Comparison of ENCODE assay signal across 22 cellular contexts in genomic region chr7:22400933-22401553, GRCh38. TPM values are rescaled to one million over a fixed set of nuclear protein-coding genes. Genes with fewer than 3 reads are reported as not detected.
DNase-seq lines count a peak whose midpoint lies in the region; ATAC-seq, FAIRE-seq and TF ChIP-seq lines count a peak whose summit lies in the region.
"Had no signal": no experiment of that assay in that cellular context is flagged by ENCODE, and none has a peak within 500 bp of the region (broad histone marks: within the 10 kb centered on the region; RNA-seq: fewer than 3 reads in every experiment).

No MANE protein-coding gene starts in this region.

- TF ChIP-seq POLR2A in erythroblast (IDR thresholded peaks at IDR 0.05; ENCODE audit: low read length): no peak

- H3K9me3 ChIP-seq in DND-41 (ENCODE audit: insufficient read depth, low read length, severe bottlenecking): no peaks in the 10 kb centered on the region
- no peaks in the 10 kb centered on the region for H3K9me3 ChIP-seq in astrocyte (ENCODE audit: insufficient read depth, low read depth, low read length)
- no peaks in the 10 kb centered on the region for H3K9me3 ChIP-seq in fibroblast of lung (ENCODE audit: control insufficient read depth, insufficient read depth, low read depth, low read length)
- H3K9me3 ChIP-seq in naive thymus-derived CD4-positive, alpha-beta T cell (ENCODE audit: control insufficient read depth in 2 of 3, low read length in 3 of 3): no peaks in the 10 kb centered on the region

- peaks cover 7% of the 10 kb centered on the region for H3K27me3 Mint-ChIP-seq in astrocyte (ENCODE audit: low read depth, unreplicated experiment)
- H3K27me3 Mint-ChIP-seq in naive thymus-derived CD4-positive, alpha-beta T cell: peaks cover 0 to 4% (median 0%) of the 10 kb centered on the region in 5 donors
- H3K27me3 Mint-ChIP-seq: CD4-positive, alpha-beta T cell had no signal

- H3K27me3 ChIP-seq in DND-41 (ENCODE audit: insufficient read depth, low read length, poor library complexity) (no peaks in the 10 kb centered on the region), astrocyte (ENCODE audit: insufficient read depth, low read length) (no peaks in the 10 kb centered on the region), fibroblast of lung (ENCODE audit: control insufficient read depth, insufficient read depth, low read length) (no peaks in the 10 kb centered on the region)
- no peaks in the 10 kb centered on the region for H3K27me3 ChIP-seq in naive thymus-derived CD4-positive, alpha-beta T cell (ENCODE audit: control insufficient read depth in 2 of 2, insufficient read depth in 2 of 2, low read length in 2 of 2)
- H3K27me3 ChIP-seq: BLaER1 had no signal

- POLR2A ChIA-PET in naive thymus-derived CD4-positive, alpha-beta T cell (lab: Charles Lee): no interaction called here

- H3K9ac ChIP-seq in DND-41 (ENCODE audit: low read depth, low read length) (no peak overlapping the region), astrocyte (ENCODE audit: low read length) (no peak overlapping the region), fibroblast of lung (ENCODE audit: insufficient read depth, low read length) (no peak overlapping the region)
- H3K9ac ChIP-seq: BLaER1 had no signal

- no peaks in the 10 kb centered on the region for H3K36me3 Mint-ChIP-seq in astrocyte (ENCODE audit: low read depth, unreplicated experiment)
- peaks cover 0 to 2% (median 0%) of the 10 kb centered on the region in 5 donors for H3K36me3 Mint-ChIP-seq in naive thymus-derived CD4-positive, alpha-beta T cell

- DNase-seq in DND-41 (no peak), NCI-H446 treated with DMSO at 0.1 percent for 48 hours (lab: John Stamatoyannopoulos, UW) (peak; percentile 51), astrocyte (ENCODE audit: low read depth) (peak; percentile 22), fibroblast of lung (ENCODE audit: low read depth in 2 of 2) (peak; percentile 26 to 37), NCI-H82 (lab: John Stamatoyannopoulos, UW) (no peak), erythroblast (lab: John Stamatoyannopoulos, UW) (no peak)
- no peak for DNase-seq in naive thymus-derived CD4-positive, alpha-beta T cell
- DNase-seq: CD4-positive, alpha-beta T cell; COR-L47; GF-D8; Kasumi-1; NCI-H1105; NCI-H1436 treated with DMSO at 0.1 percent for 48 hours; NCI-H187 treated with DMSO at 0.1 percent for 48 hours; NCI-H345; NCI-H524 treated with DMSO at 0.1 percent for 48 hours; NCI-H774; NK-92 treated with Interleukin-12 subunit alpha and Interleukin-12 subunit beta, amount 100 ng/mL, for 24 hours; SHP77 had no signal

- H3K36me3 ChIP-seq in DND-41 (ENCODE audit: insufficient read depth, low read length): no peaks in the 10 kb centered on the region
- H3K36me3 ChIP-seq in astrocyte (ENCODE audit: insufficient read depth, low read length): no peaks in the 10 kb centered on the region
- no peaks in the 10 kb centered on the region for H3K36me3 ChIP-seq in fibroblast of lung (ENCODE audit: control insufficient read depth, insufficient read depth, low read length)
- H3K36me3 ChIP-seq in naive thymus-derived CD4-positive, alpha-beta T cell (ENCODE audit: control insufficient read depth in 2 of 3, insufficient read depth in 3 of 3, low read length in 3 of 3): no peaks in the 10 kb centered on the region
- H3K36me3 ChIP-seq: BLaER1 had no signal

- H2AFZ ChIP-seq in DND-41 (ENCODE audit: low read depth, low read length) (no peak overlapping the region), astrocyte (ENCODE audit: low read depth, low read length) (no peak overlapping the region), fibroblast of lung (ENCODE audit: low read length) (no peak overlapping the region)

- no peak overlapping the region for H3K4me3 Mint-ChIP-seq in astrocyte (ENCODE audit: unreplicated experiment)
- no peak overlapping the region for H3K4me3 Mint-ChIP-seq in naive thymus-derived CD4-positive, alpha-beta T cell
- H3K4me3 Mint-ChIP-seq: CD4-positive, alpha-beta T cell had no signal

- H3K4me2 ChIP-seq in DND-41 (ENCODE audit: insufficient read depth, low read length) (no peak overlapping the region), astrocyte (ENCODE audit: low read length) (no peak overlapping the region), fibroblast of lung (ENCODE audit: extremely low read depth, insufficient read depth, low read length) (no peak overlapping the region)

- H4K20me1 ChIP-seq in DND-41 (ENCODE audit: insufficient read depth, low read length): no peaks in the 10 kb centered on the region
- no peaks in the 10 kb centered on the region for H4K20me1 ChIP-seq in astrocyte (ENCODE audit: insufficient read depth, low read length)
- H4K20me1 ChIP-seq in fibroblast of lung (ENCODE audit: control insufficient read depth, extremely low read depth, insufficient read depth, low read length): no peaks in the 10 kb centered on the region
- H4K20me1 ChIP-seq: BLaER1 had no signal

- no peak overlapping the region for H3K27ac Mint-ChIP-seq in astrocyte (ENCODE audit: unreplicated experiment)
- H3K27ac Mint-ChIP-seq in naive thymus-derived CD4-positive, alpha-beta T cell: no peak overlapping the region
- H3K27ac Mint-ChIP-seq: CD4-positive, alpha-beta T cell had no signal

- CTCF ChIA-PET in naive thymus-derived CD4-positive, alpha-beta T cell (lab: Charles Lee): no interaction called here

- H3K79me2 ChIP-seq in DND-41 (ENCODE audit: insufficient read depth, low read length) (no peaks in the 10 kb centered on the region), astrocyte (ENCODE audit: insufficient read depth, low read length) (no peaks in the 10 kb centered on the region), fibroblast of lung (ENCODE audit: control insufficient read depth, insufficient read depth, low read length) (no peaks in the 10 kb centered on the region)

- H3K4me1 ChIP-seq in DND-41 (ENCODE audit: insufficient read depth, low read length) (peaks cover 31% of the 10 kb centered on the region), astrocyte (ENCODE audit: insufficient read depth, low read length) (no peaks in the 10 kb centered on the region), fibroblast of lung (ENCODE audit: control insufficient read depth, extremely low read depth, insufficient read depth, low read length) (no peaks in the 10 kb centered on the region)
- H3K4me1 ChIP-seq in naive thymus-derived CD4-positive, alpha-beta T cell (ENCODE audit: control insufficient read depth in 2 of 2, insufficient read depth in 2 of 2, low read length in 2 of 2): peaks cover 0 to 5% of the 10 kb centered on the region in 2 donors

- H3K4me3 ChIP-seq in DND-41 (ENCODE audit: low read depth in 1 of 2, low read length in 2 of 2) (no peak overlapping the region), astrocyte (ENCODE audit: insufficient read depth, low read depth, low read length) (no peak overlapping the region), fibroblast of lung (replicated peaks in 1 of 4; ENCODE audit: control extremely low read depth in 1 of 4, insufficient read depth in 1 of 4, low read depth in 3 of 4, low read length in 4 of 4) (no peak overlapping the region)
- no peak overlapping the region for H3K4me3 ChIP-seq in naive thymus-derived CD4-positive, alpha-beta T cell (ENCODE audit: low read length)
- H3K4me3 ChIP-seq: BLaER1 had no signal

- H3K9me3 Mint-ChIP-seq in astrocyte (ENCODE audit: unreplicated experiment): no peaks in the 10 kb centered on the region
- H3K9me3 Mint-ChIP-seq in naive thymus-derived CD4-positive, alpha-beta T cell: peaks cover 0 to 2% (median 0%) of the 10 kb centered on the region in 11 donors
- H3K9me3 Mint-ChIP-seq: CD4-positive, alpha-beta T cell had no signal

- TF ChIP-seq CTCF in DND-41 (IDR thresholded peaks at IDR 0.05; ENCODE audit: borderline replicate concordance, extremely low read depth, low read length, poor library complexity, severe bottlenecking): no peak
- no peak for TF ChIP-seq CTCF in astrocyte (IDR thresholded peaks at IDR 0.05; ENCODE audit: insufficient read depth, low read depth, low read length)
- TF ChIP-seq CTCF in fibroblast of lung (conservative IDR thresholded peaks at IDR 0.05 in 1 of 2, IDR thresholded peaks at IDR 0.05 in 1 of 2; ENCODE audit: low read depth in 1 of 2, low read length in 2 of 2): no peak

- FAIRE-seq in astrocyte (lab: Jason Lieb, UNC): peak; percentile 43
- FAIRE-seq: H1 had no signal

- intact Hi-C loops in naive thymus-derived CD4-positive, alpha-beta T cell (cut with micrococcal nuclease): no loop called here

- peaks cover 3% of the 10 kb centered on the region for H3K4me1 Mint-ChIP-seq in astrocyte (ENCODE audit: low read depth, unreplicated experiment)
- peaks cover 0 to 8% (median 4%) of the 10 kb centered on the region in 7 donors for H3K4me1 Mint-ChIP-seq in naive thymus-derived CD4-positive, alpha-beta T cell

- ATAC-seq in DND-41 (ENCODE audit: insufficient read depth, low read depth) (no peak), GM21360 (IDR thresholded peaks at IDR 0.05; ENCODE audit: unreplicated experiment) (no peak)
- ATAC-seq in naive thymus-derived CD4-positive, alpha-beta T cell: no peak

- H3K27ac ChIP-seq in DND-41 (ENCODE audit: low read length) (peak overlapping the region; percentile 100), astrocyte (ENCODE audit: low read depth, low read length) (no peak overlapping the region), fibroblast of lung (ENCODE audit: insufficient read depth, low read length) (no peak overlapping the region)
- H3K27ac ChIP-seq in naive thymus-derived CD4-positive, alpha-beta T cell (ENCODE audit: low read depth, low read length): no peak overlapping the region

RNA-seq across cellular contexts. Expression of gene RAPGEF5, which starts 44.1 kb away (rescaled TPM):
- 0.29 and 1.0 TPM in 2 replicates for total RNA-seq in astrocyte
- total RNA-seq in fibroblast of lung: 0.77 and 1.5 TPM in 2 replicates
- 0.12 and 1.4 TPM in 2 replicates for polyA plus RNA-seq in fibroblast of lung
- polyA plus RNA-seq in fibroblast of lung (2012): 0.21 and 1.4 TPM in 2 replicates
- polyA minus RNA-seq in fibroblast of lung (ENCODE audit: low replicate concordance): 1.2 TPM in 1 of 2 replicates, not detected in the other
- under 1 TPM in 2 of 5 experiments, not detected in 3; 0.17 to 0.93 TPM for total RNA-seq in naive thymus-derived CD4-positive, alpha-beta T cell
- polyA plus RNA-seq in naive thymus-derived CD4-positive, alpha-beta T cell: not detected

Comparison
In these comparisons a context has a peak if more than half of its experiments do, and no peak if none do; other contexts are left out.
1. DNase-seq: peak in NCI-H446 treated with DMSO at 0.1 percent for 48 hours (single experiment), astrocyte (single experiment) and fibroblast of lung (2 of 2); none in DND-41 (single experiment), NCI-H82 (single experiment), naive thymus-derived CD4-positive, alpha-beta T cell (0 of 9) and erythroblast (0 of 2).